In the genomic region with DNA sequence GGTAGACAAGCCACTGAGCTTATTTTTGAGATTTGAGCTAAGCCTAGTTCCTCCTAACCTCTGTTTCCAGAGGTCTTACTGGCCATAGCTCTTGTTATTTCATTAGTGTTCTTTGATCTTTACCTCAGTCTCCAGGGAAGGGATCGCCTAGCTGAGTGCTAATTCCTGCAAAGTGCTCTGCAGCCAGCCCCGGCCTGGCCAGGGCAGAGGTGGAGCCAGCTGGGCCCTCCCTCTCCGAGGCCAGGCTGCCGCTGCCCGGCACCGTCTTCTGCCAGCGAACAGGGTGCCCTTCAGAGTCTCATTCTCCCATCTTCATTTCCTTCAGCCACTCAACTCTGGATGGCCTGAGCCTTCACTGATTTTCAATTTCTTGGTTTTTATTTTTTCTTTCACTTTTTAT, we compare ENCODE assay signal across 12 cellular contexts. TPM values are rescaled to one million over a fixed set of nuclear protein-coding genes. Genes with fewer than 3 reads are reported as not detected.
DNase-seq lines count a peak whose midpoint lies in the region; ATAC-seq, FAIRE-seq and TF ChIP-seq lines count a peak whose summit lies in the region.
"Had no signal": no experiment of that assay in that cellular context is flagged by ENCODE, and none has a peak within 500 bp of the region (broad histone marks: within the 10 kb centered on the region; RNA-seq: fewer than 3 reads in every experiment).

No MANE protein-coding gene starts in this region.

- H3K27me3 ChIP-seq in H7 (ENCODE audit: control insufficient read depth, insufficient read depth, low read length) = no peaks in the 10 kb centered on the region
- H3K27me3 ChIP-seq in gastrocnemius medialis = no peaks in the 10 kb centered on the region
- no peaks in the 10 kb centered on the region for H3K27me3 ChIP-seq in small intestine (ENCODE audit: control insufficient read depth in 2 of 2, insufficient read depth in 2 of 2, low read length in 2 of 2)
- H3K27me3 ChIP-seq: BE2C, gastroesophageal sphincter had no signal

- peak; percentile 23 for DNase-seq in H7
- DNase-seq in dermis blood vessel endothelial cell = peak; percentile 43
- DNase-seq in kidney tubule cell (ENCODE audit: low spot score) = peak; percentile 13
- peak in 1 of 2 donors; percentile 52 for DNase-seq in gastrocnemius medialis
- DNase-seq in progenitor cell of endocrine pancreas (ENCODE audit: low spot score, unreplicated experiment) = no peak
- no peak for DNase-seq in SK-N-DZ (ENCODE audit: low spot score)
- no peak for DNase-seq in small intestine
- no peak for DNase-seq in activated CD8-positive, alpha-beta memory T cell treated with anti-CD3 and anti-CD28 coated beads, Interleukin-2, amount 50 U/mL, for 4 hours
- DNase-seq: activated naive CD4-positive, alpha-beta T cell treated with anti-CD3 and anti-CD28 coated beads for 36 hours; BE2C had no signal

- peak; percentile 30 to 62 for ATAC-seq in gastrocnemius medialis

- no peak for FAIRE-seq in small intestine (lab: Jason Lieb, UNC)

- no peaks in the 10 kb centered on the region for H3K9me3 Mint-ChIP-seq in progenitor cell of endocrine pancreas (ENCODE audit: low read depth)
- H3K9me3 Mint-ChIP-seq: activated naive CD4-positive, alpha-beta T cell treated with anti-CD3 and anti-CD28 coated beads for 36 hours; T-helper 1 cell treated with Interleukin-12 subunit alpha and Interleukin-12 subunit beta and Interleukin-4 antibody, amounts not matched to agents 30 μg/mL and 1 μg/mL, for 36 hours had no signal

- no peak for TF ChIP-seq POLR2A in gastrocnemius medialis (IDR thresholded peaks at IDR 0.05)

- H3K27me3 Mint-ChIP-seq in progenitor cell of endocrine pancreas = no peaks in the 10 kb centered on the region

- no peak overlapping the region for H3K4me3 Mint-ChIP-seq in progenitor cell of endocrine pancreas (ENCODE audit: low read depth)
- H3K4me3 Mint-ChIP-seq: activated naive CD4-positive, alpha-beta T cell treated with anti-CD3 and anti-CD28 coated beads for 36 hours; T-helper 1 cell treated with Interleukin-12 subunit alpha and Interleukin-12 subunit beta and Interleukin-4 antibody, amounts not matched to agents 30 μg/mL and 1 μg/mL, for 36 hours had no signal

- TF ChIP-seq CTCF in gastrocnemius medialis (IDR thresholded peaks at IDR 0.05 in 4 of 5, conservative IDR thresholded peaks at IDR 0.05 in 1 of 5) (no peak), progenitor cell of endocrine pancreas (IDR thresholded peaks at IDR 0.05; ENCODE audit: unreplicated experiment) (no peak)

- H3K4me1 ChIP-seq in gastrocnemius medialis (peaks cover 27 to 45% of the 10 kb centered on the region in 2 donors), small intestine (ENCODE audit: control insufficient read depth in 2 of 2, insufficient read depth in 1 of 2, low read depth in 1 of 2, low read length in 1 of 2) (no peaks in the 10 kb centered on the region)
- H3K4me1 ChIP-seq: gastroesophageal sphincter had no signal

- 89 to 91% (median 91%) methylated on average over 7 of the region's 7 CpGs for WGBS in small intestine, 3 donors

- H3K9me3 ChIP-seq in gastrocnemius medialis = no peaks in the 10 kb centered on the region
- no peaks in the 10 kb centered on the region for H3K9me3 ChIP-seq in small intestine (ENCODE audit: control insufficient read depth, low read depth)
- H3K9me3 ChIP-seq: BE2C, gastroesophageal sphincter had no signal

- H3K36me3 ChIP-seq in H7 (replicated peaks; ENCODE audit: control insufficient read depth, insufficient read depth, low read length) (peaks cover 31% of the 10 kb centered on the region), gastrocnemius medialis (peaks cover 0 to 66% of the 10 kb centered on the region in 2 donors), small intestine (ENCODE audit: control insufficient read depth in 2 of 2, insufficient read depth in 2 of 2, low read length in 2 of 2) (peaks cover 14 to 21% of the 10 kb centered on the region in 2 donors)

- H3K27ac Mint-ChIP-seq in progenitor cell of endocrine pancreas = no peak overlapping the region
- H3K27ac Mint-ChIP-seq: activated naive CD4-positive, alpha-beta T cell treated with anti-CD3 and anti-CD28 coated beads for 36 hours; T-helper 1 cell treated with Interleukin-12 subunit alpha and Interleukin-12 subunit beta and Interleukin-4 antibody, amounts not matched to agents 30 μg/mL and 1 μg/mL, for 36 hours had no signal

- no peaks in the 10 kb centered on the region for H3K4me1 Mint-ChIP-seq in progenitor cell of endocrine pancreas (ENCODE audit: low read depth)

- intact Hi-C loops in gastrocnemius medialis (cut with DNase I; ENCODE audit: low total_unique reads) = loop anchor here (5.0 kb wide), 1 partner anchor 69 kb away; the partner anchor contains the start of gene MTMR10

- peak overlapping the region; percentile 61 to 79 (median 78) for H3K27ac ChIP-seq in gastrocnemius medialis
- H3K27ac ChIP-seq in small intestine (ENCODE audit: low read depth in 1 of 2, low read length in 1 of 2) = no peak overlapping the region

- in situ Hi-C loops in gastrocnemius medialis (cut with MboI; ENCODE audit: low sequenced_read_pairs in 4 of 4) = no loop called here

- peaks cover 13% of the 10 kb centered on the region for H3K36me3 Mint-ChIP-seq in progenitor cell of endocrine pancreas (ENCODE audit: insufficient read depth)

- no peak overlapping the region for H3K4me3 ChIP-seq in H7 (ENCODE audit: insufficient read depth, low read depth, low read length)
- no peak overlapping the region for H3K4me3 ChIP-seq in gastrocnemius medialis
- no peak overlapping the region for H3K4me3 ChIP-seq in small intestine (ENCODE audit: low read depth in 1 of 2, low read length in 2 of 2)
- H3K4me3 ChIP-seq: gastroesophageal sphincter had no signal

RNA-seq across cellular contexts. Expression of gene FAN1, which starts 19.7 kb away (rescaled TPM):
- 22.8 and 30.2 TPM in 2 replicates for total RNA-seq in H7 (2014; rRNA removed; shearing (Covaris generic))
- total RNA-seq in dermis blood vessel endothelial cell = 12.6 and 15.3 TPM in 2 replicates
- total RNA-seq in gastrocnemius medialis = 10 to 100 TPM; 20.0 to 27.5 (median 25.3) TPM
- total RNA-seq in progenitor cell of endocrine pancreas = 25.1 and 26.6 TPM in 2 replicates
- 24.8 and 31.7 TPM in 2 replicates for polyA plus RNA-seq in SK-N-DZ (2014; cell fraction: cytosol; rRNA removed)
- polyA plus RNA-seq in SK-N-DZ (2014; cell fraction: nucleus; rRNA removed) = 58.8 and 60.1 TPM in 2 replicates
- 1 to 10 TPM; 3.2 to 9.2 (median 8.4) TPM for polyA plus RNA-seq in small intestine

Comparison
In these comparisons a context has a peak if more than half of its experiments do, and no peak if none do; other contexts are left out.
1. DNase-seq: peak in H7 (single experiment), dermis blood vessel endothelial cell (single experiment) and kidney tubule cell (single experiment); none in progenitor cell of endocrine pancreas (single experiment), SK-N-DZ (single experiment), small intestine (single experiment) and activated CD8-positive, alpha-beta memory T cell treated with anti-CD3 and anti-CD28 coated beads, Interleukin-2, amount 50 U/mL, for 4 hours (single experiment).
2. H3K27ac ChIP-seq: peak in gastrocnemius medialis (4 of 4); none in small intestine (0 of 2).